In the genomic region with DNA sequence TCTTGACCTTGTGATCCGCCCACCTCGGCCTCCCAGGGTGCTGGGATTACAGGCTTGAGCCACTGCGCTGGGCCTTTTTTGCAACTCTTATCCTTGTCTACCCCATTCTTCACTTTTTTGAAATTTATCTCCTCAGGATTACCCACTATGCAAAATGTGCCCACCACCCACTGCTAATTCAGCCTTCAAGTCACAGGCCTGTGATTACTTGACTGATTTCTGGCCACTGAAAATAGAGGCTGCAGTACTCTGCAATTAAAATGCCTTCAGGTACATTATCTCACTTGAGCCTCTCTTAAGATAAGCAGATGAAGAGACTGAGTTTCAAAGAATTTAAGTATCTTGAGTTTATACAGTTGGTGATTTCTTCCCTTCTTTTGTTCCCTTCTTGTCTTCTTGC, we compare ENCODE assay signal across 28 cellular contexts.
"Had no signal": no experiment of that assay in that cellular context is flagged by ENCODE, and none has a peak within 500 bp of the region (broad histone marks: within the 10 kb centered on the region; RNA-seq: fewer than 3 reads in every experiment).

No MANE protein-coding gene starts in this region.

- ATAC-seq: activated T-cell treated with anti-CD3 and anti-CD28 coated beads, Interleukin-2, amount 50 U/mL, for 4 hours; gastrocnemius medialis; left ventricle myocardium superior; psoas muscle had no signal

- H3K36me3 Mint-ChIP-seq: naive B cell had no signal

- H3K27ac ChIP-seq: gastrocnemius medialis, parathyroid adenoma, psoas muscle, upper lobe of left lung, vagina had no signal

- H3K36me3 ChIP-seq: breast epithelium, gastrocnemius medialis, sigmoid colon, upper lobe of left lung, vagina had no signal

- H3K27me3 Mint-ChIP-seq: activated B cell treated with CpG ODN at 0.5 μM for 24 hours; activated CD8-positive, alpha-beta T cell treated with anti-CD3 and anti-CD28 coated beads for 36 hours; activated naive CD8-positive, alpha-beta T cell treated with anti-CD3 and anti-CD28 coated beads, Interleukin-2, amount 50 U/mL, for 24 hours; activated T-helper 17 cell treated with anti-CD3 and anti-CD28 coated beads, Interleukin-2, amount 50 U/mL, for 72 hours; central memory CD8-positive, alpha-beta T cell; dendritic cell treated with granulocyte-macrophage colony-stimulating factor and Interleukin-4, amounts not matched to agents 40 ng/mL and 50 ng/mL, for 4 days; naive B cell; T-helper 17 cell had no signal

- H3K4me3 ChIP-seq: breast epithelium, gastrocnemius medialis, psoas muscle, sigmoid colon, upper lobe of left lung, vagina had no signal

- H3K9me3 ChIP-seq: breast epithelium, gastrocnemius medialis, psoas muscle, sigmoid colon, upper lobe of left lung, vagina had no signal

- H3K4me1 ChIP-seq: parathyroid adenoma had no signal

- H3K27me3 ChIP-seq: breast epithelium, gastrocnemius medialis, sigmoid colon, upper lobe of left lung, vagina had no signal

- H3K9me3 Mint-ChIP-seq: activated B cell treated with CpG ODN at 0.5 μM for 24 hours; activated CD8-positive, alpha-beta T cell treated with anti-CD3 and anti-CD28 coated beads for 36 hours; activated T-cell treated with anti-CD3 and anti-CD28 coated beads, Interleukin-2, amount 50 U/mL, for 4 hours; activated T-helper 17 cell treated with anti-CD3 and anti-CD28 coated beads, Interleukin-2, amount 50 U/mL, for 72 hours; dendritic cell treated with granulocyte-macrophage colony-stimulating factor and Interleukin-4, amounts not matched to agents 40 ng/mL and 50 ng/mL, for 4 days; naive B cell had no signal

- H3K4me3 Mint-ChIP-seq: activated B cell treated with CpG ODN at 0.5 μM for 24 hours; activated CD8-positive, alpha-beta T cell treated with anti-CD3 and anti-CD28 coated beads for 36 hours; activated naive CD8-positive, alpha-beta T cell treated with anti-CD3 and anti-CD28 coated beads, Interleukin-2, amount 50 U/mL, for 24 hours; activated T-cell treated with anti-CD3 and anti-CD28 coated beads, Interleukin-2, amount 50 U/mL, for 4 hours; activated T-helper 17 cell treated with anti-CD3 and anti-CD28 coated beads, Interleukin-2, amount 50 U/mL, for 72 hours; central memory CD8-positive, alpha-beta T cell; dendritic cell treated with granulocyte-macrophage colony-stimulating factor and Interleukin-4, amounts not matched to agents 40 ng/mL and 50 ng/mL, for 4 days; neural crest cell; T-helper 17 cell had no signal

- H3K27ac Mint-ChIP-seq: activated B cell treated with CpG ODN at 0.5 μM for 24 hours; activated CD8-positive, alpha-beta T cell treated with anti-CD3 and anti-CD28 coated beads for 36 hours; activated naive CD8-positive, alpha-beta T cell treated with anti-CD3 and anti-CD28 coated beads, Interleukin-2, amount 50 U/mL, for 24 hours; activated T-helper 17 cell treated with anti-CD3 and anti-CD28 coated beads, Interleukin-2, amount 50 U/mL, for 72 hours; dendritic cell treated with granulocyte-macrophage colony-stimulating factor and Interleukin-4, amounts not matched to agents 40 ng/mL and 50 ng/mL, for 4 days had no signal

- DNase-seq: activated B cell treated with CpG ODN at 0.5 μM for 24 hours; activated CD4-positive, alpha-beta T cell treated with anti-CD3 and anti-CD28 coated beads, Interleukin-2, amount 50 U/mL, for 1 hour; activated CD8-positive, alpha-beta T cell treated with anti-CD3 and anti-CD28 coated beads for 36 hours; activated gamma-delta T cell treated with Interleukin-2 at 50 U/mL for 16 hours; activated naive CD4-positive, alpha-beta T cell treated with anti-CD3 and anti-CD28 coated beads, Interleukin-2, amount 50 U/mL, for 16 hours; activated naive CD8-positive, alpha-beta T cell treated with anti-CD3 and anti-CD28 coated beads, Interleukin-2, amount 50 U/mL, for 24 hours; activated T-cell treated with anti-CD3 and anti-CD28 coated beads, Interleukin-2, amount 50 U/mL, for 4 hours; amygdala; gastrocnemius medialis; glutamatergic neuron; islet precursor cell; left ventricle myocardium superior; naive B cell; occipital lobe; psoas muscle; sigmoid colon; small intestine; stimulated activated naive CD4-positive, alpha-beta T cell; T-helper 17 cell; T1000; upper lobe of left lung had no signal
